In genomic region chr12:104219361-104219892, GRCh38 we compare ENCODE assay signal across 1 cellular context.
TF ChIP-seq lines count a peak whose summit lies in the region.

No MANE protein-coding gene starts in this region.

TF ChIP-seq in HepG2, 621 proteins besides CTCF, POLR2A, EP300 and RAD21 (continued from another document):
- no peak for TF ChIP-seq ZHX2 (IDR thresholded peaks at IDR 0.05; ENCODE audit: low read depth)
- TF ChIP-seq ZHX2 (CRISPR knock-in tag; IDR thresholded peaks at IDR 0.05; ENCODE audit: borderline replicate concordance) = no peak
- no peak for TF ChIP-seq YY1 (IDR thresholded peaks at IDR 0.05; ENCODE audit: insufficient read depth, insufficient replicate concordance, low read depth, low read length)
- TF ChIP-seq NFE2L2 (IDR thresholded peaks at IDR 0.05; ENCODE audit: low read length) = peak; percentile 96
